ENCODE assay signal across 8 cellular contexts in the genomic region with DNA sequence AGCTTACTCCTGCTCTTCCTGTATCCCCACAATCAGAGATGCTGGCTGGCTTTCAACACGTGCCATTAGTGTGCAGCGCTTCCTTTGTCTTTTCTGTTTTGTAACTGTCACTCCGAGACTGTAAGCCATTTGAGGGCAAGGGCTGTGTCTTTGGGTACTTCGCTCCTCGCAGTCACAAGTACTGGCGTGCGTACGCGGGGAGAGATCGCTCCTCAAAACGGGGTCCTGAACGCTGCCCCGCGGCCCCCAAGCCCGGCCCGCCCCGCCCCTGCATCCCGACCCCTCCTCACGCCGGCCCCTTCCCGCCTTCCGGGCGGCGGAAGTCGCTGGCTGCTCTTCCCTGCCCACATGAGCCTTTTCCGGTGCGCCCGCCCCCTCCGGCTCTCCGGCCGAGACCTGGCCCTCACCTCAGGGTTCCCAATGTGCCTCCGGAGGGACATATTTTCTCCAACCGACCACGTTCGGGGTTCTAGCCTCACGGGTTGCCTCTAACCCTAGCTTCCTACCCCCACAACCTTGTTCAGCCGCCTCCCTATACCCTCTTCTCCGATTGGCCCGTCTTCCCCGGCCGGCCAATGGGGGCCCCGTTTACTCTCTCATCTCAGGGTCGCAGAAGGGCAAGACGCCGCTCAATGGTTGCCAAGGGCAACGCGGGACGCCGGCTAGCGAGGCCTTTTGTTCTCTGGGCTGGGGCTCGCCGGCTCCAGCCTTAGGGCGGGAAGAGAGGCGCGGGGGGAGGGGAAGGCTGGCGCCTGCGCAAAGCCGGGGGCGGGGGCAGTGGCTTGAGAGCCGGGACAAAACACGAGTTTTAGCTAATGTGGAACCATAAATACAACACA. TPM values are rescaled to one million over a fixed set of nuclear protein-coding genes. Genes with fewer than 3 reads are reported as not detected.
DNase-seq lines count a peak whose midpoint lies in the region; ATAC-seq, FAIRE-seq and TF ChIP-seq lines count a peak whose summit lies in the region.

A gene with protein sequence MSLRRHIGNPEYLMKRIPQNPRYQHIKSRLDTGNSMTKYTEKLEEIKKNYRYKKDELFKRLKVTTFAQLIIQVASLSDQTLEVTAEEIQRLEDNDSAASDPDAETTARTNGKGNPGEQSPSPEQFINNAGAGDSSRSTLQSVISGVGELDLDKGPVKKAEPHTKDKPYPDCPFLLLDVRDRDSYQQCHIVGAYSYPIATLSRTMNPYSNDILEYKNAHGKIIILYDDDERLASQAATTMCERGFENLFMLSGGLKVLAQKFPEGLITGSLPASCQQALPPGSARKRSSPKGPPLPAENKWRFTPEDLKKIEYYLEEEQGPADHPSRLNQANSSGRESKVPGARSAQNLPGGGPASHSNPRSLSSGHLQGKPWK (minus strand): TSS at position 490 of the 839 bp plus-strand sequence. CDS start 50 bp downstream, at position 440.

- DNase-seq in Ammon's horn (ENCODE audit: low spot score) (peak; percentile 98), GM19239 (ENCODE audit: insufficient read length, low spot score) (peak; percentile 88), NCI-H524 (lab: John Stamatoyannopoulos, UW) (peak; percentile 98 to 99), choroid plexus epithelial cell (ENCODE audit: low read depth) (peak; percentile 99), kidney epithelial cell (ENCODE audit: low read depth) (peak; percentile 89)
- peak; percentile 86 to 88 for DNase-seq in activated CD4-positive, alpha-beta T cell treated with anti-CD3 and anti-CD28 coated beads for 4 hours
- peak; percentile 97 for DNase-seq in stimulated activated CD4-positive, alpha-beta T cell treated with anti-CD3 and anti-CD28 coated beads, Interleukin-15, amount 100 ng/mL, for 24 hours

- peak; percentile 99 for ATAC-seq in HG03442 (IDR thresholded peaks at IDR 0.05; ENCODE audit: unreplicated experiment)

- H3K27me3 ChIP-seq in kidney epithelial cell (ENCODE audit: control insufficient read depth, insufficient read depth, low read length), result no peaks in the 10 kb centered on the region

- H3K4me3 ChIP-seq in choroid plexus epithelial cell (ENCODE audit: low read depth, low read length) (peak within 1 kb of the TSS; percentile 85), kidney epithelial cell (ENCODE audit: low read depth, low read length) (peak within 1 kb of the TSS; percentile 63)

- FAIRE-seq in GM19239 (lab: Jason Lieb, UNC), result peak; percentile 90

- TF ChIP-seq CTCF in choroid plexus epithelial cell (conservative IDR thresholded peaks at IDR 0.05; ENCODE audit: low read depth, low read length) (no peak), kidney epithelial cell (IDR thresholded peaks at IDR 0.05; ENCODE audit: insufficient read depth, low read length, poor library complexity, severe bottlenecking) (no peak)

- no peaks in the 10 kb centered on the region for H3K36me3 ChIP-seq in kidney epithelial cell (ENCODE audit: control insufficient read depth, insufficient read depth, low read length)

RNA-seq across cellular contexts. Expression of the gene that starts here (rescaled TPM):
- total RNA-seq in kidney epithelial cell, result 12.9 and 27.8 TPM in 2 replicates

Comparison
In these comparisons a context has a peak if more than half of its experiments do, and no peak if none do; other contexts are left out.
1. Peak in every context shown above with its lines: DNase-seq, ATAC-seq and H3K4me3 ChIP-seq.